ENCODE assay signal across 9 cellular contexts in genomic region chr16:69709456-69710084, GRCh38. TPM values are rescaled to one million over a fixed set of nuclear protein-coding genes. Genes with fewer than 3 reads are reported as not detected.
DNase-seq lines count a peak whose midpoint lies in the region; ATAC-seq and TF ChIP-seq lines count a peak whose summit lies in the region.
"Had no signal": no experiment of that assay in that cellular context is flagged by ENCODE, and none has a peak within 500 bp of the region (broad histone marks: within the 10 kb centered on the region; RNA-seq: fewer than 3 reads in every experiment).

No MANE protein-coding gene starts in this region.

- H3K27ac Mint-ChIP-seq in activated naive CD4-positive, alpha-beta T cell treated with anti-CD3 and anti-CD28 coated beads, Interleukin-2, amount 50 U/mL, for 72 hours = peak overlapping the region; percentile 30 to 39
- no peak overlapping the region for H3K27ac Mint-ChIP-seq in activated naive CD4-positive, alpha-beta T cell treated with anti-CD3 and anti-CD28 coated beads, Interleukin-2, amount 10 ng/mL, durations not matched to agents 7 days and 5 days
- H3K27ac Mint-ChIP-seq in T-helper 17 cell = peak overlapping the region; percentile 66
- H3K27ac Mint-ChIP-seq: dendritic cell treated with granulocyte-macrophage colony-stimulating factor and Interleukin-4, amounts not matched to agents 40 ng/mL and 50 ng/mL, for 4 days had no signal

- no peak for DNase-seq in activated naive CD4-positive, alpha-beta T cell treated with anti-CD3 and anti-CD28 coated beads, Interleukin-2, amount 50 U/mL, for 72 hours (ENCODE audit: low spot score in 2 of 2)
- no peak for DNase-seq in activated naive CD4-positive, alpha-beta T cell treated with anti-CD3 and anti-CD28 coated beads, Interleukin-2, amount 10 ng/mL, durations not matched to agents 7 days and 5 days
- DNase-seq in NCI-H1436 (lab: John Stamatoyannopoulos, UW) (peak; percentile 65), T-helper 17 cell (no peak), fibroblast of pulmonary artery (ENCODE audit: low read depth) (peak; percentile 81), omental fat pad (ENCODE audit: low spot score) (no peak), HK-2 (ENCODE audit: unreplicated experiment) (no peak)

- peaks cover 4% of the 10 kb centered on the region for H3K4me1 Mint-ChIP-seq in activated naive CD4-positive, alpha-beta T cell treated with anti-CD3 and anti-CD28 coated beads, Interleukin-2, amount 10 ng/mL, durations not matched to agents 7 days and 5 days
- H3K4me1 Mint-ChIP-seq in T-helper 17 cell = peaks cover 4% of the 10 kb centered on the region

- peak; percentile 53 for TF ChIP-seq CTCF in fibroblast of pulmonary artery (IDR thresholded peaks at IDR 0.05; ENCODE audit: low read length, missing control alignments)
- TF ChIP-seq CTCF in omental fat pad (IDR thresholded peaks at IDR 0.05) = peak in 1 of 3 donors; percentile 12

- H3K4me3 ChIP-seq in fibroblast of pulmonary artery (replicated peaks; ENCODE audit: low read depth, low read length) = no peak overlapping the region

- H3K4me3 Mint-ChIP-seq in activated naive CD4-positive, alpha-beta T cell treated with anti-CD3 and anti-CD28 coated beads, Interleukin-2, amount 10 ng/mL, durations not matched to agents 7 days and 5 days = no peak overlapping the region
- no peak overlapping the region for H3K4me3 Mint-ChIP-seq in T-helper 17 cell
- H3K4me3 Mint-ChIP-seq: dendritic cell treated with granulocyte-macrophage colony-stimulating factor and Interleukin-4, amounts not matched to agents 40 ng/mL and 50 ng/mL, for 4 days had no signal

- ATAC-seq in activated naive CD4-positive, alpha-beta T cell treated with anti-CD3 and anti-CD28 coated beads, Interleukin-2, amount 50 U/mL, for 72 hours = peak in 1 of 2 donors; percentile 60
- ATAC-seq in T-helper 17 cell (peak; percentile 59), omental fat pad (ENCODE audit: low FRiP score) (peak; percentile 45), HG03097 (IDR thresholded peaks at IDR 0.05; ENCODE audit: low FRiP score, unreplicated experiment) (no peak)

- H3K9me3 ChIP-seq in T-helper 17 cell (ENCODE audit: control insufficient read depth, low read length, poor library complexity, severe bottlenecking) = no peaks in the 10 kb centered on the region

- CTCF ChIA-PET in activated naive CD4-positive, alpha-beta T cell treated with anti-CD3 and anti-CD28 coated beads, Interleukin-2, amount 10 ng/mL, durations not matched to agents 7 days and 5 days (lab: Charles Lee) = interaction anchor here (0.6 to 6.1 kb wide), 15 partner anchors 10 to 806 kb away, joined by 3 to 48 read pairs (median 3); partner anchors contain the start of gene NOB1

- no peaks in the 10 kb centered on the region for H3K27me3 Mint-ChIP-seq in activated naive CD4-positive, alpha-beta T cell treated with anti-CD3 and anti-CD28 coated beads, Interleukin-2, amount 10 ng/mL, durations not matched to agents 7 days and 5 days
- H3K27me3 Mint-ChIP-seq in T-helper 17 cell = no peaks in the 10 kb centered on the region
- H3K27me3 Mint-ChIP-seq: dendritic cell treated with granulocyte-macrophage colony-stimulating factor and Interleukin-4, amounts not matched to agents 40 ng/mL and 50 ng/mL, for 4 days had no signal

- H3K36me3 Mint-ChIP-seq in activated naive CD4-positive, alpha-beta T cell treated with anti-CD3 and anti-CD28 coated beads, Interleukin-2, amount 50 U/mL, for 72 hours = no peaks in the 10 kb centered on the region
- peaks cover 12% of the 10 kb centered on the region for H3K36me3 Mint-ChIP-seq in activated naive CD4-positive, alpha-beta T cell treated with anti-CD3 and anti-CD28 coated beads, Interleukin-2, amount 10 ng/mL, durations not matched to agents 7 days and 5 days
- no peaks in the 10 kb centered on the region for H3K36me3 Mint-ChIP-seq in T-helper 17 cell (ENCODE audit: low read depth)

- H3K9me3 Mint-ChIP-seq in activated naive CD4-positive, alpha-beta T cell treated with anti-CD3 and anti-CD28 coated beads, Interleukin-2, amount 50 U/mL, for 72 hours = no peaks in the 10 kb centered on the region
- H3K9me3 Mint-ChIP-seq in activated naive CD4-positive, alpha-beta T cell treated with anti-CD3 and anti-CD28 coated beads, Interleukin-2, amount 10 ng/mL, durations not matched to agents 7 days and 5 days = no peaks in the 10 kb centered on the region
- H3K9me3 Mint-ChIP-seq: dendritic cell treated with granulocyte-macrophage colony-stimulating factor and Interleukin-4, amounts not matched to agents 40 ng/mL and 50 ng/mL, for 4 days had no signal

RNA-seq across cellular contexts. Expression of gene NQO1, which starts 16.8 kb away (rescaled TPM):
- 10 to 100 TPM; 14.4 to 17.2 TPM for total RNA-seq in activated naive CD4-positive, alpha-beta T cell treated with anti-CD3 and anti-CD28 coated beads, Interleukin-2, amount 50 U/mL, for 72 hours
- total RNA-seq in T-helper 17 cell (1 to 10 TPM; 1.7 to 2.5 TPM), omental fat pad (100 to 1,000 TPM; 150 to 377 (median 226) TPM)

RNA-seq across cellular contexts. Expression of gene NOB1, which starts 45.2 kb away (rescaled TPM):
- total RNA-seq in activated naive CD4-positive, alpha-beta T cell treated with anti-CD3 and anti-CD28 coated beads, Interleukin-2, amount 50 U/mL, for 72 hours = 100 to 1,000 TPM in 1 of 2 donors, 10 to 100 TPM in 1; 83.3 to 126 TPM
- total RNA-seq in T-helper 17 cell (10 to 100 TPM; 32.1 to 36.8 TPM), omental fat pad (10 to 100 TPM; 37.4 to 50.3 (median 39.4) TPM)

RNA-seq across cellular contexts. Expression of gene WWP2, which starts 52.6 kb away (rescaled TPM):
- total RNA-seq in activated naive CD4-positive, alpha-beta T cell treated with anti-CD3 and anti-CD28 coated beads, Interleukin-2, amount 50 U/mL, for 72 hours = 10 to 100 TPM; 48.2 to 51.9 TPM
- total RNA-seq in T-helper 17 cell (10 to 100 TPM; 60.6 to 64.9 TPM), omental fat pad (10 to 100 TPM; 24.8 to 43.0 (median 30.1) TPM)

Comparison
In these comparisons a context has a peak if more than half of its experiments do, and no peak if none do; other contexts are left out.
1. DNase-seq: peak in NCI-H1436 (single experiment) and fibroblast of pulmonary artery (single experiment); none in activated naive CD4-positive, alpha-beta T cell treated with anti-CD3 and anti-CD28 coated beads, Interleukin-2, amount 50 U/mL, for 72 hours (0 of 2), activated naive CD4-positive, alpha-beta T cell treated with anti-CD3 and anti-CD28 coated beads, Interleukin-2, amount 10 ng/mL, durations not matched to agents 7 days and 5 days (single experiment), T-helper 17 cell (0 of 3), omental fat pad (single experiment) and HK-2 (single experiment).
2. RNA of gene NQO1, which starts 16.8 kb away (total RNA-seq): 150 to 377 TPM in omental fat pad; 14.4 to 17.2 TPM in activated naive CD4-positive, alpha-beta T cell treated with anti-CD3 and anti-CD28 coated beads, Interleukin-2, amount 50 U/mL, for 72 hours and 1.7 to 2.5 TPM in T-helper 17 cell; every median in the first group is over 4 times any median in the second.